Comparison of ENCODE assay signal across 1 cellular context in genomic region chr1:239707615-239708014, GRCh38.
TF ChIP-seq lines count a peak whose summit lies in the region.

No MANE protein-coding gene starts in this region.

TF ChIP-seq in WTC11, 78 proteins besides CTCF, POLR2A, EP300 and RAD21 (continued from another document):
- TF ChIP-seq, protein P1, sequence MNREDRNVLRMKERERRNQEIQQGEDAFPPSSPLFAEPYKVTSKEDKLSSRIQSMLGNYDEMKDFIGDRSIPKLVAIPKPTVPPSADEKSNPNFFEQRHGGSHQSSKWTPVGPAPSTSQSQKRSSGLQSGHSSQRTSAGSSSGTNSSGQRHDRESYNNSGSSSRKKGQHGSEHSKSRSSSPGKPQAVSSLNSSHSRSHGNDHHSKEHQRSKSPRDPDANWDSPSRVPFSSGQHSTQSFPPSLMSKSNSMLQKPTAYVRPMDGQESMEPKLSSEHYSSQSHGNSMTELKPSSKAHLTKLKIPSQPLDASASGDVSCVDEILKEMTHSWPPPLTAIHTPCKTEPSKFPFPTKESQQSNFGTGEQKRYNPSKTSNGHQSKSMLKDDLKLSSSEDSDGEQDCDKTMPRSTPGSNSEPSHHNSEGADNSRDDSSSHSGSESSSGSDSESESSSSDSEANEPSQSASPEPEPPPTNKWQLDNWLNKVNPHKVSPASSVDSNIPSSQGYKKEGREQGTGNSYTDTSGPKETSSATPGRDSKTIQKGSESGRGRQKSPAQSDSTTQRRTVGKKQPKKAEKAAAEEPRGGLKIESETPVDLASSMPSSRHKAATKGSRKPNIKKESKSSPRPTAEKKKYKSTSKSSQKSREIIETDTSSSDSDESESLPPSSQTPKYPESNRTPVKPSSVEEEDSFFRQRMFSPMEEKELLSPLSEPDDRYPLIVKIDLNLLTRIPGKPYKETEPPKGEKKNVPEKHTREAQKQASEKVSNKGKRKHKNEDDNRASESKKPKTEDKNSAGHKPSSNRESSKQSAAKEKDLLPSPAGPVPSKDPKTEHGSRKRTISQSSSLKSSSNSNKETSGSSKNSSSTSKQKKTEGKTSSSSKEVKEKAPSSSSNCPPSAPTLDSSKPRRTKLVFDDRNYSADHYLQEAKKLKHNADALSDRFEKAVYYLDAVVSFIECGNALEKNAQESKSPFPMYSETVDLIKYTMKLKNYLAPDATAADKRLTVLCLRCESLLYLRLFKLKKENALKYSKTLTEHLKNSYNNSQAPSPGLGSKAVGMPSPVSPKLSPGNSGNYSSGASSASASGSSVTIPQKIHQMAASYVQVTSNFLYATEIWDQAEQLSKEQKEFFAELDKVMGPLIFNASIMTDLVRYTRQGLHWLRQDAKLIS (CRISPR knock-in tag; IDR thresholded peaks at IDR 0.05; ENCODE audit: borderline replicate concordance): no peak
